In genomic region chr11:117807482-117808272, GRCh38 we compare ENCODE assay signal across 8 cellular contexts. TPM values are rescaled to one million over a fixed set of nuclear protein-coding genes. Genes with fewer than 3 reads are reported as not detected.
DNase-seq lines count a peak whose midpoint lies in the region; ATAC-seq and TF ChIP-seq lines count a peak whose summit lies in the region.

No MANE protein-coding gene starts in this region.

- WGBS in thyroid gland, 2 donors, result 53 to 59% methylated on average over 20 of the region's 20 CpGs

- H3F3A ChIP-seq in neural progenitor cell (ENCODE audit: low read depth), result peaks cover 3% of the 10 kb centered on the region

- H3K9me3 ChIP-seq in CD8-positive, alpha-beta memory T cell (ENCODE audit: low read length), result no peaks in the 10 kb centered on the region
- H3K9me3 ChIP-seq in Peyer's patch (no peaks in the 10 kb centered on the region), neural progenitor cell (ENCODE audit: low read depth) (no peaks in the 10 kb centered on the region), thyroid gland (no peaks in the 10 kb centered on the region)

- peak; percentile 48 to 82 (median 73) for DNase-seq in CD8-positive, alpha-beta memory T cell
- DNase-seq in HFF-Myc (ENCODE audit: extremely low read depth, low read depth) (no peak), Peyer's patch (peak; percentile 84 to 95 (median 94)), fibroblast of pulmonary artery (ENCODE audit: low read depth) (peak; percentile 71), neural progenitor cell (ENCODE audit: low spot score) (peak; percentile 81), thyroid gland (peak; percentile 82 to 83)
- DNase-seq in activated T-cell treated with anti-CD3 and anti-CD28 coated beads, Interleukin-2, amount 50 U/mL, for 72 hours, result peak; percentile 73 to 81

- ATAC-seq in activated T-cell treated with anti-CD3 and anti-CD28 coated beads, Interleukin-2, amount 50 U/mL, for 72 hours (replicated peaks in 1 of 2), result peak; percentile 60 to 61
- no peak for ATAC-seq in HG02610 (IDR thresholded peaks at IDR 0.05; ENCODE audit: unreplicated experiment)

- no peaks in the 10 kb centered on the region for H3K27me3 ChIP-seq in CD8-positive, alpha-beta memory T cell (ENCODE audit: insufficient read depth, low read length, poor library complexity, severe bottlenecking)
- H3K27me3 ChIP-seq in Peyer's patch (no peaks in the 10 kb centered on the region), neural progenitor cell (peaks cover 13% of the 10 kb centered on the region), thyroid gland (no peaks in the 10 kb centered on the region)

- H3K4me1 Mint-ChIP-seq in CD8-positive, alpha-beta memory T cell, result peaks cover 7 to 13% (median 11%) of the 10 kb centered on the region in 3 donors
- H3K4me1 Mint-ChIP-seq in activated T-cell treated with anti-CD3 and anti-CD28 coated beads, Interleukin-2, amount 50 U/mL, for 72 hours (ENCODE audit: low read depth), result peaks cover 13% of the 10 kb centered on the region
- H3K4me1 Mint-ChIP-seq in neural progenitor cell, result peaks cover 23% of the 10 kb centered on the region

- POLR2A ChIA-PET in CD8-positive, alpha-beta memory T cell (lab: Charles Lee), result interaction anchor here (0.9 to 1.3 kb wide), 2 partner anchors 9 to 36 kb away, joined by 4 to 11 read pairs; no protein-coding TSS in a partner anchor

- H3K36me3 Mint-ChIP-seq in CD8-positive, alpha-beta memory T cell, result no peaks in the 10 kb centered on the region
- no peaks in the 10 kb centered on the region for H3K36me3 Mint-ChIP-seq in activated T-cell treated with anti-CD3 and anti-CD28 coated beads, Interleukin-2, amount 50 U/mL, for 72 hours (ENCODE audit: insufficient read depth in 2 of 2)
- H3K36me3 Mint-ChIP-seq in neural progenitor cell, result no peaks in the 10 kb centered on the region

- H3K27ac ChIP-seq in CD8-positive, alpha-beta memory T cell (ENCODE audit: low read depth, low read length), result no peak overlapping the region
- H3K27ac ChIP-seq in Peyer's patch (no peak overlapping the region), neural progenitor cell (no peak overlapping the region), thyroid gland (no peak overlapping the region)

- no peak for TF ChIP-seq POLR2A in Peyer's patch (IDR thresholded peaks at IDR 0.05)
- TF ChIP-seq POLR2A in thyroid gland (IDR thresholded peaks at IDR 0.05), result no peak

- peaks cover 4% of the 10 kb centered on the region for H3K4me1 ChIP-seq in CD8-positive, alpha-beta memory T cell (ENCODE audit: insufficient read depth, low read length)
- peaks cover 0 to 13% (median 0%) of the 10 kb centered on the region in 4 donors for H3K4me1 ChIP-seq in Peyer's patch
- H3K4me1 ChIP-seq in neural progenitor cell, result no peaks in the 10 kb centered on the region
- no peaks in the 10 kb centered on the region for H3K4me1 ChIP-seq in thyroid gland

- CTCF ChIA-PET in CD8-positive, alpha-beta memory T cell (lab: Charles Lee), result interaction anchor here (0.7 to 11.0 kb wide), 37 partner anchors 9 to 371 kb away, joined by 3 to 248 read pairs (median 4); partner anchors contain the start of genes FXYD2, IL10RA and TMPRSS13

- no peak overlapping the region for H2AFZ ChIP-seq in neural progenitor cell (replicated peaks)

- intact Hi-C loops in thyroid gland (cut with DNase I), result loop anchor here (5.0 kb wide), 1 partner anchor 245 kb away; no protein-coding TSS in a partner anchor

- H3K27ac Mint-ChIP-seq in CD8-positive, alpha-beta memory T cell, result peak overlapping the region in 3 of 8 donors; percentile 33 to 92 (median 71)
- no peak overlapping the region for H3K27ac Mint-ChIP-seq in activated T-cell treated with anti-CD3 and anti-CD28 coated beads, Interleukin-2, amount 50 U/mL, for 72 hours
- H3K27ac Mint-ChIP-seq in neural progenitor cell, result no peak overlapping the region

- peaks cover 0 to 2% of the 10 kb centered on the region in 2 donors for H3K27me3 Mint-ChIP-seq in CD8-positive, alpha-beta memory T cell
- no peaks in the 10 kb centered on the region for H3K27me3 Mint-ChIP-seq in activated T-cell treated with anti-CD3 and anti-CD28 coated beads, Interleukin-2, amount 50 U/mL, for 72 hours (ENCODE audit: low read depth)
- H3K27me3 Mint-ChIP-seq in neural progenitor cell (ENCODE audit: insufficient read depth, low read depth), result peaks cover 25% of the 10 kb centered on the region

- peak; percentile 90 for TF ChIP-seq CTCF in HFF-Myc (IDR thresholded peaks at IDR 0.05; ENCODE audit: low read depth, low read length, missing control alignments)
- TF ChIP-seq CTCF in Peyer's patch (IDR thresholded peaks at IDR 0.05), result peak; percentile 82 to 94 (median 90)
- peak; percentile 90 for TF ChIP-seq CTCF in fibroblast of pulmonary artery (IDR thresholded peaks at IDR 0.05; ENCODE audit: low read length, missing control alignments)
- peak; percentile 98 for TF ChIP-seq CTCF in neural progenitor cell (IDR thresholded peaks at IDR 0.05)
- TF ChIP-seq CTCF in thyroid gland (IDR thresholded peaks at IDR 0.05), result peak; percentile 78 to 96 (median 86)

- H3K79me2 ChIP-seq in neural progenitor cell (ENCODE audit: low read depth), result no peaks in the 10 kb centered on the region

- no peaks in the 10 kb centered on the region for H3K9me3 Mint-ChIP-seq in CD8-positive, alpha-beta memory T cell
- no peaks in the 10 kb centered on the region for H3K9me3 Mint-ChIP-seq in activated T-cell treated with anti-CD3 and anti-CD28 coated beads, Interleukin-2, amount 50 U/mL, for 72 hours
- no peaks in the 10 kb centered on the region for H3K9me3 Mint-ChIP-seq in neural progenitor cell

- H3K4me3 Mint-ChIP-seq in CD8-positive, alpha-beta memory T cell, result no peak overlapping the region
- no peak overlapping the region for H3K4me3 Mint-ChIP-seq in activated T-cell treated with anti-CD3 and anti-CD28 coated beads, Interleukin-2, amount 50 U/mL, for 72 hours
- H3K4me3 Mint-ChIP-seq in neural progenitor cell, result no peak overlapping the region

- H3K4me2 ChIP-seq in neural progenitor cell, result no peak overlapping the region

- no peaks in the 10 kb centered on the region for H3K36me3 ChIP-seq in CD8-positive, alpha-beta memory T cell (ENCODE audit: insufficient read depth, low read length)
- no peaks in the 10 kb centered on the region for H3K36me3 ChIP-seq in Peyer's patch
- no peaks in the 10 kb centered on the region for H3K36me3 ChIP-seq in neural progenitor cell
- no peaks in the 10 kb centered on the region for H3K36me3 ChIP-seq in thyroid gland

- H3K4me3 ChIP-seq in CD8-positive, alpha-beta memory T cell (ENCODE audit: low read length), result no peak overlapping the region
- no peak overlapping the region for H3K4me3 ChIP-seq in HFF-Myc (replicated peaks; ENCODE audit: low read depth, low read length)
- H3K4me3 ChIP-seq in Peyer's patch, result no peak overlapping the region
- no peak overlapping the region for H3K4me3 ChIP-seq in fibroblast of pulmonary artery (replicated peaks; ENCODE audit: low read depth, low read length)
- H3K4me3 ChIP-seq in neural progenitor cell, result no peak overlapping the region
- H3K4me3 ChIP-seq in thyroid gland (replicated peaks in 1 of 3), result no peak overlapping the region

- no peaks in the 10 kb centered on the region for H4K20me1 ChIP-seq in neural progenitor cell (ENCODE audit: low read depth)

- no peak overlapping the region for H3K9ac ChIP-seq in neural progenitor cell

RNA-seq across cellular contexts. Expression of gene DSCAML1, which starts 10.7 kb away (rescaled TPM):
- under 1 TPM; 0.48 to 0.91 TPM for total RNA-seq in CD8-positive, alpha-beta memory T cell
- polyA plus RNA-seq in CD8-positive, alpha-beta memory T cell, result not detected
- 1 to 10 TPM in 2 of 4 donors, under 1 TPM in 2; 0.18 to 5.8 (median 2.9) TPM for total RNA-seq in Peyer's patch
- total RNA-seq in activated T-cell treated with anti-CD3 and anti-CD28 coated beads, Interleukin-2, amount 50 U/mL, for 72 hours, result 1 to 10 TPM; 1.5 to 2.5 TPM
- 0.06 TPM in 2 replicates for total RNA-seq in neural progenitor cell (ENCODE audit: low replicate concordance)
- total RNA-seq in thyroid gland, result 1 to 10 TPM in 2 of 4 donors, under 1 TPM in 2; 0.54 to 1.8 (median 0.99) TPM

RNA-seq across cellular contexts. Expression of gene FXYD2, which starts 16.9 kb away (rescaled TPM):
- 1 to 10 TPM; 5.4 to 8.0 TPM for total RNA-seq in CD8-positive, alpha-beta memory T cell
- 67.9 TPM for polyA plus RNA-seq in CD8-positive, alpha-beta memory T cell
- total RNA-seq in Peyer's patch (1 to 10 TPM in 1 of 4 donors, under 1 TPM in 1, not detected in 2; 0.67 to 1.7 TPM), neural progenitor cell (ENCODE audit: low replicate concordance) (1.7 and 1.9 TPM in 2 replicates), thyroid gland (1 to 10 TPM in 3 of 4 donors, under 1 TPM in 1; 0.42 to 2.8 (median 1.5) TPM)
- 1 to 10 TPM; 2.4 to 3.7 TPM for total RNA-seq in activated T-cell treated with anti-CD3 and anti-CD28 coated beads, Interleukin-2, amount 50 U/mL, for 72 hours
